Comparison of ENCODE assay signal across 9 cellular contexts in genomic region chr22:31748490-31748889, GRCh38. TPM values are rescaled to one million over a fixed set of nuclear protein-coding genes. Genes with fewer than 3 reads are reported as not detected.
DNase-seq lines count a peak whose midpoint lies in the region; ATAC-seq, FAIRE-seq and TF ChIP-seq lines count a peak whose summit lies in the region.
"Had no signal": no experiment of that assay in that cellular context is flagged by ENCODE, and none has a peak within 500 bp of the region (broad histone marks: within the 10 kb centered on the region; RNA-seq: fewer than 3 reads in every experiment).

No MANE protein-coding gene starts in this region.

- RAD21 ChIA-PET in GM12878 (lab: Charles Lee; ENCODE audit: unreplicated experiment): interaction anchor here (1.0 kb wide), 1 partner anchor 110 kb away, joined by 3 read pairs; no protein-coding TSS in a partner anchor

- peaks cover 41% of the 10 kb centered on the region for H3K79me2 ChIP-seq in GM12878 (ENCODE audit: control insufficient read depth, insufficient read depth, low read length)

- peak overlapping the region; percentile 98 for H3K9ac ChIP-seq in BLaER1
- peak overlapping the region; percentile 93 for H3K9ac ChIP-seq in GM12878 (ENCODE audit: control insufficient read depth, insufficient read depth, low read length)

- in situ Hi-C loops in GM12878 (cut with MboI): no loop called here

- no peak for TF ChIP-seq EP300 in GM12878 (IDR thresholded peaks at IDR 0.05; ENCODE audit: borderline replicate concordance in 1 of 2, control insufficient read depth in 1 of 2, low read depth in 2 of 2, low read length in 2 of 2)

- DNase-seq in HT1080 (ENCODE audit: low read depth) (peak; percentile 24), GM12878 (ENCODE audit: low read depth, low spot score) (no peak), cerebellum (ENCODE audit: low spot score) (no peak), AML-193 (lab: John Stamatoyannopoulos, UW) (no peak), thyroid gland (no peak), hippocampal formation (lab: John Stamatoyannopoulos, UW) (no peak)
- DNase-seq: stimulated activated CD4-positive, alpha-beta T cell treated with anti-CD3 and anti-CD28 coated beads, Interleukin-4, amount 100 ng/mL, for 1 hour had no signal

- H4K20me1 ChIP-seq in BLaER1 (peaks cover 39% of the 10 kb centered on the region), GM12878 (ENCODE audit: control insufficient read depth, insufficient read depth) (no peaks in the 10 kb centered on the region)

- H3K4me1 ChIP-seq in BLaER1 (peaks cover 48% of the 10 kb centered on the region), GM12878 (ENCODE audit: control insufficient read depth, insufficient read depth, low read length) (peaks cover 13% of the 10 kb centered on the region), mononuclear cell (ENCODE audit: insufficient read depth, low read length) (peaks cover 53% of the 10 kb centered on the region), thyroid gland (peaks cover 30 to 32% of the 10 kb centered on the region in 2 donors)

- no peaks in the 10 kb centered on the region for H3K9me3 ChIP-seq in BLaER1
- H3K9me3 ChIP-seq in GM12878 (replicated peaks; ENCODE audit: control insufficient read depth, insufficient read depth, low read length): no peaks in the 10 kb centered on the region
- H3K9me3 ChIP-seq in mononuclear cell (ENCODE audit: low read depth, low read length): no peaks in the 10 kb centered on the region
- H3K9me3 ChIP-seq in thyroid gland: no peaks in the 10 kb centered on the region

- H2AFZ ChIP-seq in GM12878 (ENCODE audit: control insufficient read depth, low read depth, low read length): no peak overlapping the region

- no peak for TF ChIP-seq RAD21 in GM12878 (IDR thresholded peaks at IDR 0.05; ENCODE audit: insufficient read depth, low read depth, low read length)

- H3K27ac ChIP-seq in BLaER1 (peak overlapping the region; percentile 96; the same call in 1 of the 2 replicates), GM12878 (ENCODE audit: control insufficient read depth, insufficient read depth) (peak overlapping the region; percentile 94), thyroid gland (no peak overlapping the region)

- CTCF ChIA-PET in GM12878 (lab: Yijun Ruan, JAX): interaction anchor here (1.0 kb wide), 1 partner anchor 197 kb away, joined by 3 read pairs; no protein-coding TSS in a partner anchor

- TF ChIP-seq POLR2A in GM12878 (IDR thresholded peaks at IDR 0.05; ENCODE audit: low read depth, low read length): no peak
- no peak for TF ChIP-seq POLR2A in thyroid gland (IDR thresholded peaks at IDR 0.05)

- TSS peak; percentile 48 for BruUV-seq in GM12878 (replicated peaks; lab: Mats Ljungman, UMichigan)

- POLR2A ChIA-PET in GM12878 (lab: Charles Lee): no interaction called here

- peak overlapping the region; percentile 93 for H3K4me3 ChIP-seq in BLaER1
- peak overlapping the region; percentile 92 for H3K4me3 ChIP-seq in GM12878
- H3K4me3 ChIP-seq in mononuclear cell (ENCODE audit: low read length): peak overlapping the region; percentile 98
- H3K4me3 ChIP-seq in thyroid gland (replicated peaks in 1 of 3): no peak overlapping the region

- H3K27me3 ChIP-seq in BLaER1: no peaks in the 10 kb centered on the region
- no peaks in the 10 kb centered on the region for H3K27me3 ChIP-seq in GM12878 (replicated peaks in 1 of 2; ENCODE audit: control insufficient read depth in 2 of 2, insufficient read depth in 2 of 2, low read length in 1 of 2)
- H3K27me3 ChIP-seq in mononuclear cell (ENCODE audit: insufficient read depth, low read length): no peaks in the 10 kb centered on the region
- no peaks in the 10 kb centered on the region for H3K27me3 ChIP-seq in thyroid gland

- intact Hi-C loops in GM12878 (cut with micrococcal nuclease; ENCODE audit: unreplicated experiment): no loop called here
- intact Hi-C loops in thyroid gland (cut with DNase I): no loop called here

- no peak for ATAC-seq in GM12878

- FAIRE-seq in GM12878 (lab: Jason Lieb, UNC): no peak

- H3K4me2 ChIP-seq in BLaER1 (peak overlapping the region; percentile 97), GM12878 (ENCODE audit: control insufficient read depth, insufficient read depth) (peak overlapping the region; percentile 85)

- SMC1A ChIA-PET in GM12878 (lab: Charles Lee; ENCODE audit: uncharacterized antibody, unreplicated experiment): interaction anchor here (0.9 to 1.0 kb wide), 2 partner anchors 81 to 199 kb away, joined by 3 read pairs; no protein-coding TSS in a partner anchor

- peaks cover 45% of the 10 kb centered on the region for H3K36me3 ChIP-seq in BLaER1
- peaks cover 0 to 1% of the 10 kb centered on the region in 2 experiments; a peak in 1 of 4 replicates for H3K36me3 ChIP-seq in GM12878 (ENCODE audit: control insufficient read depth in 2 of 2, insufficient read depth in 2 of 2, low read length in 1 of 2)
- no peaks in the 10 kb centered on the region for H3K36me3 ChIP-seq in thyroid gland

- TF ChIP-seq CTCF in GM12878 (IDR thresholded peaks at IDR 0.05 in 2 of 3, conservative IDR thresholded peaks at IDR 0.05 in 1 of 3; ENCODE audit: control insufficient read depth in 2 of 3, extremely low read depth in 1 of 3, insufficient read depth in 1 of 3, low read depth in 3 of 3, low read length in 3 of 3): no peak
- TF ChIP-seq CTCF in thyroid gland (IDR thresholded peaks at IDR 0.05): no peak

- WGBS in GM12878 (ENCODE audit: insufficient coverage, insufficient replicate concordance, low lambda C conversion rate, missing lambda C conversion rate): 0% methylated on average over 2 of the region's 2 CpGs
- 16 to 20% methylated on average over 2 of the region's 2 CpGs for WGBS in thyroid gland, 2 donors

TF ChIP-seq in GM12878, 131 proteins besides CTCF, POLR2A, EP300 and RAD21 (continues in another document):
- TF ChIP-seq, protein P1, sequence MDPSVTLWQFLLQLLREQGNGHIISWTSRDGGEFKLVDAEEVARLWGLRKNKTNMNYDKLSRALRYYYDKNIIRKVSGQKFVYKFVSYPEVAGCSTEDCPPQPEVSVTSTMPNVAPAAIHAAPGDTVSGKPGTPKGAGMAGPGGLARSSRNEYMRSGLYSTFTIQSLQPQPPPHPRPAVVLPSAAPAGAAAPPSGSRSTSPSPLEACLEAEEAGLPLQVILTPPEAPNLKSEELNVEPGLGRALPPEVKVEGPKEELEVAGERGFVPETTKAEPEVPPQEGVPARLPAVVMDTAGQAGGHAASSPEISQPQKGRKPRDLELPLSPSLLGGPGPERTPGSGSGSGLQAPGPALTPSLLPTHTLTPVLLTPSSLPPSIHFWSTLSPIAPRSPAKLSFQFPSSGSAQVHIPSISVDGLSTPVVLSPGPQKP (IDR thresholded peaks at IDR 0.05; ENCODE audit: low read depth, low read length): no peak
- TF ChIP-seq DPF2 (IDR thresholded peaks at IDR 0.05): no peak
- no peak for TF ChIP-seq IRF4 (IDR thresholded peaks at IDR 0.05; ENCODE audit: low read depth, low read length)

RNA-seq across cellular contexts. Expression of gene PRR14L, which starts 1.4 kb away (rescaled TPM):
- total RNA-seq in HT1080 (2014; rRNA removed; shearing (Covaris generic)): 5.8 and 13.5 TPM in 2 replicates
- 8.7 and 11.4 TPM in 2 replicates for polyA plus RNA-seq in HT1080 (2015; cell fraction: cytosol; rRNA removed)
- 26.1 and 26.9 TPM in 2 replicates for polyA plus RNA-seq in HT1080 (2015; cell fraction: nucleus; rRNA removed)
- total RNA-seq in GM12878 (2013; cell fraction: nucleolus; rRNA removed): 59.1 and 64.9 TPM in 2 replicates
- total RNA-seq in GM12878 (2014; rRNA removed) (14.4 and 14.7 TPM in 2 replicates), GM12878 (2014; rRNA removed; fragmentation: Illumina TruSeq; extraction: Trizol) (26.9 and 27.0 TPM in 2 replicates), GM12878 (2021) (42.4 and 49.0 TPM in 2 replicates), mononuclear cell (15.8 TPM), cerebellum (31.9 TPM), thyroid gland (10 to 100 TPM; 18.7 to 38.8 (median 29.4) TPM)
- polyA plus RNA-seq in GM12878 (2011; ENCODE audit: low read depth): 10.3 TPM
- polyA plus RNA-seq in GM12878 (2011; rRNA removed) (19.3 and 19.5 TPM in 2 replicates), GM12878 (2014; fragmentation: Illumina TruSeq; extraction: Trizol) (23.3 and 24.8 TPM in 2 replicates), GM12878 (2014; fragmentation: Nextera tagmentation; extraction: Ambion mirVana) (10 to 100 TPM in 1 of 2 experiments, 1 to 10 TPM in 1; 4.2 to 12.3 TPM), GM12878 (2014; rRNA removed) (17.0 and 17.2 TPM in 2 replicates), GM12878 (2016; fragmentation: Nextera tagmentation; extraction: Ambion mirVana) (10 to 100 TPM; 23.5 to 27.7 TPM)
- polyA plus RNA-seq in GM12878 (2011; cell fraction: cytosol; rRNA removed): 13.8 and 16.3 TPM in 2 replicates
- 18.9 and 21.1 TPM in 2 replicates for polyA plus RNA-seq in GM12878 (2011; cell fraction: nucleus; rRNA removed)
- 11.0 and 12.7 TPM in 2 replicates for polyA plus RNA-seq in GM12878 (2012)
- 62.7 and 75.0 TPM in 2 replicates for polyA minus RNA-seq in GM12878 (2011; rRNA and poly(A)+ RNA removed)
- polyA minus RNA-seq in GM12878 (2011; cell fraction: cytosol; rRNA and poly(A)+ RNA removed): 14.7 and 21.2 TPM in 2 replicates
- 28.0 and 37.6 TPM in 2 replicates for polyA minus RNA-seq in GM12878 (2011; cell fraction: nucleus; rRNA and poly(A)+ RNA removed)

RNA-seq across cellular contexts. Expression of gene DEPDC5, which starts 5.3 kb away (rescaled TPM):
- 7.4 and 8.7 TPM in 2 replicates for total RNA-seq in HT1080 (2014; rRNA removed; shearing (Covaris generic))
- 5.7 and 7.2 TPM in 2 replicates for polyA plus RNA-seq in HT1080 (2015; cell fraction: cytosol; rRNA removed)
- 14.8 TPM in 2 replicates for polyA plus RNA-seq in HT1080 (2015; cell fraction: nucleus; rRNA removed)
- 142 and 159 TPM in 2 replicates for total RNA-seq in GM12878 (2013; cell fraction: nucleolus; rRNA removed)
- total RNA-seq in GM12878 (2014; rRNA removed) (20.0 and 21.4 TPM in 2 replicates), GM12878 (2014; rRNA removed; fragmentation: Illumina TruSeq; extraction: Trizol) (26.7 and 26.8 TPM in 2 replicates), GM12878 (2021) (28.6 and 38.9 TPM in 2 replicates), mononuclear cell (25.9 TPM), cerebellum (27.8 TPM), thyroid gland (10 to 100 TPM; 17.5 to 30.4 (median 22.8) TPM)
- 9.5 TPM for polyA plus RNA-seq in GM12878 (2011; ENCODE audit: low read depth)
- polyA plus RNA-seq in GM12878 (2011; rRNA removed) (26.5 and 29.0 TPM in 2 replicates), GM12878 (2014; fragmentation: Illumina TruSeq; extraction: Trizol) (19.4 and 23.2 TPM in 2 replicates), GM12878 (2014; fragmentation: Nextera tagmentation; extraction: Ambion mirVana) (1 to 10 TPM; 3.0 to 6.2 TPM), GM12878 (2014; rRNA removed) (22.4 and 24.8 TPM in 2 replicates), GM12878 (2016; fragmentation: Nextera tagmentation; extraction: Ambion mirVana) (10 to 100 TPM; 23.1 to 26.9 TPM)
- 18.8 and 21.2 TPM in 2 replicates for polyA plus RNA-seq in GM12878 (2011; cell fraction: cytosol; rRNA removed)
- polyA plus RNA-seq in GM12878 (2011; cell fraction: nucleus; rRNA removed): 30.6 and 39.6 TPM in 2 replicates
- polyA plus RNA-seq in GM12878 (2012): 13.7 and 18.1 TPM in 2 replicates
- polyA minus RNA-seq in GM12878 (2011; rRNA and poly(A)+ RNA removed): 67.8 and 78.9 TPM in 2 replicates
- polyA minus RNA-seq in GM12878 (2011; cell fraction: cytosol; rRNA and poly(A)+ RNA removed): 13.0 and 21.1 TPM in 2 replicates
- 42.9 and 82.9 TPM in 2 replicates for polyA minus RNA-seq in GM12878 (2011; cell fraction: nucleus; rRNA and poly(A)+ RNA removed)

Comparison
In these comparisons a context has a peak if more than half of its experiments do, and no peak if none do; other contexts are left out.
1. H3K27ac ChIP-seq: peak in BLaER1 (single experiment) and GM12878 (single experiment); none in thyroid gland (0 of 3).
2. H3K4me3 ChIP-seq: peak in BLaER1 (single experiment), GM12878 (single experiment) and mononuclear cell (single experiment); none in thyroid gland (0 of 3).